ENCODE assay signal across 8 cellular contexts in the genomic region with DNA sequence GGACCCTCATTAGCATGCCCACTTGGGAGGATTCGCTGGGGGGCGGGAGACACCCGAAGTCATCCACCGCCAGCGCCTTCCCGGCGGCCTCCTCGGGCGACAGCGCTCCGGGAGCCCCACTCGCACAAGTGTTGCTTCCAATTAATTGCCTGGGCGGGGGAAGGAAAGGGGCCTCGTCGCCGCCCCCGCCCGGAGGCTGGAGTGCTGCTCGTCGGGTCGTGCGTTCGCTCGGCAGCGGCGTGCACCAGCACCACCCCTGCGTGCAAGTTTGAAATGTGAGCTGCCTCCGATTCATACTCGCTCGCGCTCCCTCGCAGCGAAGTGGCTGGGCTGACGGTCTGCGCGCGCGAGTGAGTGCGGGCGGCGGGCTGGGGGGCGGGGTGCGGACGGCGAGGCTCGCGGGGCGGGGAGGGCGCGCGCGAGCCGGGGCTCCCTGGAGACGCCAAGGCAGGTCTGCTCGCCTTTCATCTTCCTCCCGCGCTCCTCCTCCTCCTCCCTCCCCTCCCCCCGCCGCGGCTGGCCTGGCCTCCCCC.
DNase-seq lines count a peak whose midpoint lies in the region; FAIRE-seq and TF ChIP-seq lines count a peak whose summit lies in the region.

No MANE protein-coding gene starts in this region.

- no peaks in the 10 kb centered on the region for H3K36me3 ChIP-seq in CD8-positive, alpha-beta memory T cell (ENCODE audit: insufficient read depth, low read length)
- peaks cover 57% of the 10 kb centered on the region for H3K36me3 ChIP-seq in MG63
- no peaks in the 10 kb centered on the region for H3K36me3 ChIP-seq in keratinocyte (ENCODE audit: control insufficient read depth in 2 of 2, extremely low read depth in 1 of 2, insufficient read depth in 2 of 2, low read length in 2 of 2)

- peaks cover 48% of the 10 kb centered on the region for H3K4me1 ChIP-seq in CD8-positive, alpha-beta memory T cell (ENCODE audit: insufficient read depth, low read length)
- peaks cover 27% of the 10 kb centered on the region for H3K4me1 ChIP-seq in keratinocyte (ENCODE audit: control insufficient read depth, extremely low read depth, insufficient read depth, low read length)

- DNase-seq in CD8-positive, alpha-beta memory T cell = peak; percentile 16 to 71 (median 38)
- DNase-seq in GM20000 (ENCODE audit: low spot score) (peak; percentile 88), MG63 (peak; percentile 85), caudate nucleus (lab: John Stamatoyannopoulos, UW) (peak in 37 of 61 donors; percentile 26 to 77 (median 55)), keratinocyte (ENCODE audit: low read depth, low spot score) (no peak), pons (ENCODE audit: low spot score) (no peak)
- peak; percentile 76 for DNase-seq in stimulated activated CD4-positive, alpha-beta T cell treated with anti-CD3 and anti-CD28 coated beads, Interleukin-15, amount 100 ng/mL, for 24 hours

- peaks cover 42 to 55% (median 46%) of the 10 kb centered on the region in 3 donors for H3K4me1 Mint-ChIP-seq in CD8-positive, alpha-beta memory T cell

- H3K9me3 Mint-ChIP-seq in CD8-positive, alpha-beta memory T cell = no peaks in the 10 kb centered on the region

- peaks cover 0 to 3% of the 10 kb centered on the region in 2 donors for H3K27me3 Mint-ChIP-seq in CD8-positive, alpha-beta memory T cell

- no peak overlapping the region for H3K27ac ChIP-seq in CD8-positive, alpha-beta memory T cell (ENCODE audit: low read depth, low read length)
- H3K27ac ChIP-seq in caudate nucleus (ENCODE audit: low read depth, low read length) (peak overlapping the region; percentile 44), keratinocyte (ENCODE audit: control insufficient read depth, insufficient read depth, low read length) (no peak overlapping the region)

- CTCF ChIA-PET in CD8-positive, alpha-beta memory T cell (lab: Charles Lee) = interaction anchor here (1.1 kb wide), 1 partner anchor 105 kb away, joined by 3 read pairs; no protein-coding TSS in a partner anchor

- H2AFZ ChIP-seq in keratinocyte (ENCODE audit: control insufficient read depth, low read length) = no peak overlapping the region

- H4K20me1 ChIP-seq in keratinocyte (ENCODE audit: control insufficient read depth, extremely low read depth, insufficient read depth, low read length) = no peaks in the 10 kb centered on the region

- H3K36me3 Mint-ChIP-seq in CD8-positive, alpha-beta memory T cell = no peaks in the 10 kb centered on the region

- TF ChIP-seq CTCF in GM20000 (IDR thresholded peaks at IDR 0.05; ENCODE audit: extremely low read depth, missing control alignments) (no peak), WI38 (IDR thresholded peaks at IDR 0.05; ENCODE audit: low read depth, low read length) (no peak), keratinocyte (optimal IDR thresholded peaks at IDR 0.05 in 1 of 3, IDR thresholded peaks at IDR 0.05 in 1 of 3, conservative IDR thresholded peaks at IDR 0.05 in 1 of 3; ENCODE audit: extremely low read depth in 1 of 3, insufficient read depth in 2 of 3, low read length in 3 of 3) (no peak)

- H3K4me3 ChIP-seq in CD8-positive, alpha-beta memory T cell (ENCODE audit: low read length) = no peak overlapping the region
- H3K4me3 ChIP-seq in MG63 = peak overlapping the region; percentile 44
- peak overlapping the region; percentile 43 for H3K4me3 ChIP-seq in WI38 (ENCODE audit: low read depth, low read length)
- H3K4me3 ChIP-seq in keratinocyte (ENCODE audit: control insufficient read depth in 2 of 3, extremely low read depth in 1 of 3, insufficient read depth in 2 of 3, low read depth in 1 of 3, low read length in 3 of 3) = peak overlapping the region; percentile 30 to 54 (median 40)

- peak overlapping the region; percentile 60 for H3K9ac ChIP-seq in keratinocyte (ENCODE audit: control insufficient read depth, extremely low read depth, insufficient read depth, low read length)

- H3K9me1 ChIP-seq in keratinocyte (ENCODE audit: control insufficient read depth, extremely low read depth, insufficient read depth, low read length) = no peaks in the 10 kb centered on the region

- no peaks in the 10 kb centered on the region for H3K27me3 ChIP-seq in CD8-positive, alpha-beta memory T cell (ENCODE audit: insufficient read depth, low read length, poor library complexity, severe bottlenecking)
- no peaks in the 10 kb centered on the region; the same call in 1 of the 2 replicates for H3K27me3 ChIP-seq in MG63
- no peaks in the 10 kb centered on the region for H3K27me3 ChIP-seq in keratinocyte (ENCODE audit: control insufficient read depth, extremely low read depth, insufficient read depth, low read length)

- no peak for FAIRE-seq in keratinocyte (lab: Jason Lieb, UNC)

- H3K4me3 Mint-ChIP-seq in CD8-positive, alpha-beta memory T cell = peak overlapping the region; percentile 60 to 93 (median 80)

- no peaks in the 10 kb centered on the region for H3K9me3 ChIP-seq in CD8-positive, alpha-beta memory T cell (ENCODE audit: low read length)
- H3K9me3 ChIP-seq in MG63 (no peaks in the 10 kb centered on the region), keratinocyte (ENCODE audit: control insufficient read depth, low read depth, low read length) (no peaks in the 10 kb centered on the region)

- dilution Hi-C loops in keratinocyte (cut with MboI; ENCODE audit: extremely low pct_ligation_motif_present, low sequenced_read_pairs) = no loop called here

- no peaks in the 10 kb centered on the region for H3K79me2 ChIP-seq in keratinocyte (ENCODE audit: control insufficient read depth, insufficient read depth, low read length)

- peak overlapping the region in 2 of 8 donors; percentile 19 to 76 for H3K27ac Mint-ChIP-seq in CD8-positive, alpha-beta memory T cell

- POLR2A ChIA-PET in CD8-positive, alpha-beta memory T cell (lab: Charles Lee) = interaction anchor here (0.7 kb wide), 1 partner anchor 120 kb away, joined by 4 read pairs; no protein-coding TSS in a partner anchor

- peak overlapping the region; percentile 79 for H3K4me2 ChIP-seq in keratinocyte (ENCODE audit: control insufficient read depth, extremely low read depth, insufficient read depth, low read depth, low read length)

Comparison
In these comparisons a context has a peak if more than half of its experiments do, and no peak if none do; other contexts are left out.
1. DNase-seq: peak in CD8-positive, alpha-beta memory T cell (5 of 5), GM20000 (single experiment), MG63 (single experiment), caudate nucleus (37 of 61) and stimulated activated CD4-positive, alpha-beta T cell treated with anti-CD3 and anti-CD28 coated beads, Interleukin-15, amount 100 ng/mL, for 24 hours (single experiment); none in keratinocyte (single experiment) and pons (single experiment).